In the genomic region with DNA sequence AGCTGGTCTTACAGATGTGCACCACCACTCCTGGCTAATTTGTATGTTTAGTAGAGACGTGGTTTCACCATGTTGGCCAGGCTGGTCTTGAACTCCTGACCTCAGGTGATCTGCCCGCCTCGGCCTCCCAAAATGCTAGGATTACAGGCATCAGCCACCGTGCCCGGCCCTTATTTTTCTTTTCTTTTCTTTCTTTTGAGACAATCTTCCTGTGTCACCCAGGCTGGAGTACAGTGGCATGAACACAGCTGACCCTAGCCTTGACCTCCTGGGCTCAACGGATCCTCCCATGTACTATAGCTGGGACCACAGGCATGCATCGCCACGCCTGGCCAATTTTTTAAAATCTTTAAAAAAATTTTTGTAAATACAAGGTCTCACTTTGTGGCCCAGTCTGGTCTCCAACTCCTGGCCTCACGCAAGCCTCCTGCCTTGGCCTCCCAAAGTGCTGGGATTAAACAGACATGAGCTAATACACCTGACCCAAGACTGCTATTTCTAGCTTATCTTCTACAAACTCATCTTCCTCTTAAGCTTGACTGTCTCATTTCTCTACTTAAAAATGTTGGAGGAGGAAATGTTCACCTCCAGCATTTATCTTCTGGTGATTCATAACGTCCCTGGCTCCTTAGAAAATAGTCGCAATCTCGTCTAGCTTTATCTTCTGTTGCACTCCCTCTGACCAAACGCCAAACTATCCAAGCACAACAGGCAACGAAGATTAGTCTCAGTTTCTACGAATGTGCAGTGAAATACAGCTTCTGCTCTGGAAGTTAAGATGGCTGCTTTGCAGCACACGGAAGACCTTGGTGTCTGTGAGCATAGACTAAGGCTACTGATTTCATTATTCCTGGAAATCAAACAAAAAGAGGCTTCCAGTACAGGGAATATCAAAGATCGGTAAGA, we compare ENCODE assay signal across 1 cellular context.
TF ChIP-seq lines count a peak whose summit lies in the region.

No MANE protein-coding gene starts in this region.

TF ChIP-seq in SK-N-SH, 30 proteins besides CTCF, POLR2A, EP300 and RAD21 (continued from another document):
- no peak for TF ChIP-seq REST (IDR thresholded peaks at IDR 0.05; ENCODE audit: low read depth, low read length)
